In genomic region chr18:79635127-79635726, GRCh38 we compare ENCODE assay signal across 18 cellular contexts. TPM values are rescaled to one million over a fixed set of nuclear protein-coding genes. Genes with fewer than 3 reads are reported as not detected.
DNase-seq lines count a peak whose midpoint lies in the region; ATAC-seq, FAIRE-seq and TF ChIP-seq lines count a peak whose summit lies in the region.
"Had no signal": no experiment of that assay in that cellular context is flagged by ENCODE, and none has a peak within 500 bp of the region (broad histone marks: within the 10 kb centered on the region; RNA-seq: fewer than 3 reads in every experiment).

No MANE protein-coding gene starts in this region.

- H3K36me3 ChIP-seq in K562 (ENCODE audit: control insufficient read depth, insufficient read depth, low read length): no peaks in the 10 kb centered on the region
- no peaks in the 10 kb centered on the region for H3K36me3 ChIP-seq in vagina
- H3K36me3 ChIP-seq: MG63 had no signal

- no peak for FAIRE-seq in K562 (lab: Jason Lieb, UNC)

- TF ChIP-seq CTCF in K562 (IDR thresholded peaks at IDR 0.05 in 2 of 3, conservative IDR thresholded peaks at IDR 0.05 in 1 of 3; ENCODE audit: insufficient read depth in 2 of 3, low read depth in 1 of 3, low read length in 3 of 3): no peak
- no peak for TF ChIP-seq CTCF in vagina (IDR thresholded peaks at IDR 0.05)

- H3K4me3 ChIP-seq in K562: no peak overlapping the region
- H3K4me3 ChIP-seq in vagina: no peak overlapping the region
- H3K4me3 ChIP-seq: GM23338, MG63 had no signal

- no peak for TF ChIP-seq POLR2A in K562 (conservative IDR thresholded peaks at IDR 0.05)
- TF ChIP-seq POLR2A in vagina (IDR thresholded peaks at IDR 0.05): no peak

- H3K4me1 ChIP-seq in K562 (replicated peaks in 1 of 2; ENCODE audit: control insufficient read depth in 2 of 2, insufficient read depth in 2 of 2, low read length in 2 of 2): peaks cover 0 to 14% of the 10 kb centered on the region in 2 experiments; a peak in 1 of 5 replicates
- peaks cover 19% of the 10 kb centered on the region for H3K4me1 ChIP-seq in vagina

- POLR2A ChIA-PET in K562 (lab: Yijun Ruan, JAX): no interaction called here

- TF ChIP-seq EP300 in K562 (IDR thresholded peaks at IDR 0.05; ENCODE audit: low read length): no peak

- WGBS in K562 (ENCODE audit: insufficient coverage, low coverage, missing lambda C conversion rate): 2% methylated on average over 12 of the region's 28 CpGs

- intact Hi-C loops in K562 (cut with micrococcal nuclease): no loop called here
- intact Hi-C loops in vagina (cut with DNase I): no loop called here

- no peak overlapping the region for H3K27ac ChIP-seq in K562 (ENCODE audit: extremely low read depth, low read depth, low read length)
- H3K27ac ChIP-seq in vagina: no peak overlapping the region

- no peak overlapping the region; the same call in 1 of the 2 replicates for H3K4me2 ChIP-seq in K562 (ENCODE audit: insufficient read depth, low read length)
- H3K4me2 ChIP-seq: GM23338 had no signal

- in situ Hi-C loops in K562 (cut with MboI): no loop called here

- no TSS peak for BruUV-seq in K562 (replicated peaks; lab: Mats Ljungman, UMichigan)

- no peaks in the 10 kb centered on the region for H3K79me2 ChIP-seq in K562 (ENCODE audit: control insufficient read depth, insufficient read depth, low read length)

- H2AFZ ChIP-seq in K562 (ENCODE audit: low read depth, low read length): 0 out of 2 replicates have a peak overlapping the region, but pooled peaks have one; percentile 33
- H2AFZ ChIP-seq: GM23338 had no signal

- H3K9ac ChIP-seq in K562 (ENCODE audit: insufficient read depth in 1 of 2, low read depth in 2 of 2, low read length in 2 of 2): no peak overlapping the region

- DNase-seq in activated CD8-positive, alpha-beta memory T cell treated with anti-CD3 and anti-CD28 coated beads, Interleukin-2, amount 50 U/mL, for 48 hours: peak; percentile 36
- DNase-seq in activated CD8-positive, alpha-beta memory T cell treated with anti-CD3 and anti-CD28 coated beads for 24 hours: no peak
- DNase-seq in K562 (ENCODE audit: extremely low read depth in 1 of 4, low spot score in 3 of 4): no peak
- peak; percentile 33 for DNase-seq in mesenteric fat pad (ENCODE audit: low spot score)
- DNase-seq in vagina (ENCODE audit: extremely low spot score in 2 of 2): peak; percentile 56 to 87
- no peak for DNase-seq in NOMO-1 treated with dmso at 0.1 percent for 144 hours (lab: John Stamatoyannopoulos, UW; ENCODE audit: unreplicated experiment)
- no peak for DNase-seq in superior temporal gyrus (ENCODE audit: extremely low spot score)
- DNase-seq in dermis blood vessel endothelial cell: no peak
- DNase-seq: 8988T, DND-41, Kasumi-1, NCI-H1092 treated with DMSO at 0.1 percent for 48 hours, NCI-H2081 treated with DMSO at 0.1 percent for 48 hours, NCI-H748 treated with DMSO at 0.1 percent for 48 hours, OCI-M1, Right ventricle myocardium superior had no signal

- H4K20me1 ChIP-seq in K562 (replicated peaks; ENCODE audit: control insufficient read depth, insufficient read depth, low read length): no peaks in the 10 kb centered on the region

- H3K9me3 ChIP-seq in K562 (replicated peaks; ENCODE audit: control insufficient read depth, insufficient read depth, low read depth, low read length): no peaks in the 10 kb centered on the region; the same call in 1 of the 2 replicates
- H3K9me3 ChIP-seq in vagina: no peaks in the 10 kb centered on the region
- H3K9me3 ChIP-seq: MG63 had no signal

- CTCF ChIA-PET in K562 (lab: Yijun Ruan, JAX; ENCODE audit: low intra/inter-chr PET ratio): no interaction called here

- H3K9me1 ChIP-seq in K562 (ENCODE audit: control insufficient read depth, insufficient read depth, low read length): no peaks in the 10 kb centered on the region

- no peak; the same call in 2 of the 3 replicates for ATAC-seq in K562
- ATAC-seq: GM23338 had no signal

- TF ChIP-seq RAD21 in K562 (CRISPR knock-in tag; conservative IDR thresholded peaks at IDR 0.05 in 1 of 2, IDR thresholded peaks at IDR 0.05 in 1 of 2): no peak

- H3K27me3 ChIP-seq in K562 (ENCODE audit: control insufficient read depth in 2 of 2, insufficient read depth in 2 of 2, low read length in 2 of 2) (peaks cover 0 to 12% of the 10 kb centered on the region in 2 experiments; a peak in 2 of 5 replicates), vagina (no peaks in the 10 kb centered on the region)
- H3K27me3 ChIP-seq: MG63 had no signal

TF ChIP-seq in K562, 482 proteins besides CTCF, POLR2A, EP300 and RAD21:
- peak; percentile 92 for TF ChIP-seq CREB1 (IDR thresholded peaks at IDR 0.05)
- 0 out of 2 replicates have a peak, but pooled peaks have one; percentile 31 for TF ChIP-seq CREB1 (CRISPR knock-in tag; IDR thresholded peaks at IDR 0.05)
- TF ChIP-seq CC2D1A (IDR thresholded peaks at IDR 0.05): no peak
- no peak for TF ChIP-seq SMAD3 (CRISPR knock-in tag; conservative IDR thresholded peaks at IDR 0.05)
- TF ChIP-seq ATF2 (CRISPR knock-in tag; IDR thresholded peaks at IDR 0.05): no peak
- TF ChIP-seq ATF1 (CRISPR knock-in tag; IDR thresholded peaks at IDR 0.05): peak; percentile 46; the same call in 1 of the 2 replicates
- peak; percentile 70; the same call in 1 of the 2 replicates for TF ChIP-seq ATF1 (tag; IDR thresholded peaks at IDR 0.05)
- TF ChIP-seq PYGO2 (tag; IDR thresholded peaks at IDR 0.05): no peak
- peak; percentile 96 for TF ChIP-seq CREM (IDR thresholded peaks at IDR 0.05; ENCODE audit: low read depth)
- TF ChIP-seq PCBP1 (IDR thresholded peaks at IDR 0.05; ENCODE audit: low read depth, low read length, poor library complexity, severe bottlenecking): no peak
- TF ChIP-seq ILK (tag; IDR thresholded peaks at IDR 0.05; ENCODE audit: borderline replicate concordance, low read depth): no peak
- TF ChIP-seq MTA1 (IDR thresholded peaks at IDR 0.05; ENCODE audit: borderline replicate concordance): peak; percentile 90
- TF ChIP-seq MCM2 (IDR thresholded peaks at IDR 0.05; ENCODE audit: low read depth): no peak
- no peak for TF ChIP-seq ZNF280B (CRISPR knock-in tag; IDR thresholded peaks at IDR 0.05)

RNA-seq across cellular contexts. Expression of gene CTDP1, which starts 44.4 kb away (rescaled TPM):
- 18.1 and 24.6 TPM in 2 replicates for total RNA-seq in K562 (2011; cell fraction: chromatin; rRNA removed; ENCODE audit: low replicate concordance)
- 14.2 and 16.2 TPM in 2 replicates for total RNA-seq in K562 (2011; cell fraction: nucleolus; rRNA removed)
- 9.8 and 14.2 TPM in 2 replicates for total RNA-seq in K562 (2011; cell fraction: nucleoplasm; rRNA removed)
- total RNA-seq in K562 (2014; rRNA removed) (15.0 and 15.7 TPM in 2 replicates), K562 (2014; rRNA removed; fragmentation: Illumina TruSeq; extraction: Trizol) (3.2 and 3.4 TPM in 2 replicates), K562 (2015; rRNA removed; fragmentation: Illumina TruSeq; extraction: Trizol) (6.9 and 7.7 TPM in 2 replicates), K562 (2021) (15.1 and 19.2 TPM in 2 replicates), mesenteric fat pad (20.8 TPM), vagina (23.3 TPM), dermis blood vessel endothelial cell (31.1 and 38.0 TPM in 2 replicates)
- polyA plus RNA-seq in K562 (2011; rRNA removed) (3.3 and 5.0 TPM in 2 replicates), K562 (2014; fragmentation: Illumina TruSeq; extraction: Trizol) (4.0 and 7.1 TPM in 2 replicates), K562 (2014; fragmentation: Nextera tagmentation; extraction: Ambion mirVana) (under 1 TPM; 0.07 to 0.21 TPM), K562 (2014; rRNA removed) (7.3 and 7.6 TPM in 2 replicates)
- 3.1 and 4.8 TPM in 2 replicates for polyA plus RNA-seq in K562 (2011; cell fraction: cytosol; rRNA removed)
- 9.4 and 14.5 TPM in 2 replicates for polyA plus RNA-seq in K562 (2011; cell fraction: nucleus; rRNA removed)
- 8.3 and 8.6 TPM in 2 replicates for polyA plus RNA-seq in K562 (2012)
- 3.7 and 4.3 TPM in 2 replicates for polyA minus RNA-seq in K562 (2011; rRNA and poly(A)+ RNA removed)
- 7.5 and 7.7 TPM in 2 replicates for polyA minus RNA-seq in K562 (2011; cell fraction: cytosol; rRNA and poly(A)+ RNA removed)
- 8.8 and 13.7 TPM in 2 replicates for polyA minus RNA-seq in K562 (2011; cell fraction: nucleus; rRNA and poly(A)+ RNA removed)

Comparison
In these comparisons a context has a peak if more than half of its experiments do, and no peak if none do; other contexts are left out.
1. DNase-seq: peak in activated CD8-positive, alpha-beta memory T cell treated with anti-CD3 and anti-CD28 coated beads, Interleukin-2, amount 50 U/mL, for 48 hours (single experiment), mesenteric fat pad (single experiment) and vagina (2 of 2); none in activated CD8-positive, alpha-beta memory T cell treated with anti-CD3 and anti-CD28 coated beads for 24 hours (single experiment), K562 (0 of 4), NOMO-1 treated with dmso at 0.1 percent for 144 hours (single experiment), superior temporal gyrus (single experiment) and dermis blood vessel endothelial cell (single experiment).